ENCODE assay signal across 2 cellular contexts in genomic region chr15:84894743-84895425, GRCh38.
TF ChIP-seq lines count a peak whose summit lies in the region.

No MANE protein-coding gene starts in this region.

TF ChIP-seq in IMR-90, 13 proteins besides CTCF, POLR2A, EP300 and RAD21:
- TF ChIP-seq BHLHE40 (IDR thresholded peaks at IDR 0.05; ENCODE audit: low read depth, low read length) (no peak), CEBPB (IDR thresholded peaks at IDR 0.05; ENCODE audit: low read depth, low read length) (no peak), RFX5 (IDR thresholded peaks at IDR 0.05; ENCODE audit: low read depth, low read length) (no peak), ELK1 (IDR thresholded peaks at IDR 0.05; ENCODE audit: borderline replicate concordance, low read depth, low read length) (no peak), CHD1 (IDR thresholded peaks at IDR 0.05; ENCODE audit: low read depth, low read length) (no peak), USF2 (IDR thresholded peaks at IDR 0.05; ENCODE audit: low read depth, low read length) (no peak), SMC3 (IDR thresholded peaks at IDR 0.05; ENCODE audit: low read depth, low read length) (no peak)

TF ChIP-seq in H1, 55 proteins besides CTCF, POLR2A, EP300 and RAD21:
- TF ChIP-seq EGR1 (IDR thresholded peaks at IDR 0.05; ENCODE audit: borderline replicate concordance, low read depth, low read length) (no peak), CREB1 (IDR thresholded peaks at IDR 0.05) (no peak), GTF2F1 (IDR thresholded peaks at IDR 0.05; ENCODE audit: borderline replicate concordance, low read depth, low read length) (no peak), YY1 (IDR thresholded peaks at IDR 0.05; ENCODE audit: low read depth, low read length) (no peak), ATF3 (IDR thresholded peaks at IDR 0.05; ENCODE audit: insufficient read depth, low read depth, low read length) (no peak), TAF7 (optimal IDR thresholded peaks at IDR 0.05; ENCODE audit: borderline replicate concordance, low read depth, low read length) (no peak)
